ENCODE assay signal across 2 cellular contexts in the genomic region with DNA sequence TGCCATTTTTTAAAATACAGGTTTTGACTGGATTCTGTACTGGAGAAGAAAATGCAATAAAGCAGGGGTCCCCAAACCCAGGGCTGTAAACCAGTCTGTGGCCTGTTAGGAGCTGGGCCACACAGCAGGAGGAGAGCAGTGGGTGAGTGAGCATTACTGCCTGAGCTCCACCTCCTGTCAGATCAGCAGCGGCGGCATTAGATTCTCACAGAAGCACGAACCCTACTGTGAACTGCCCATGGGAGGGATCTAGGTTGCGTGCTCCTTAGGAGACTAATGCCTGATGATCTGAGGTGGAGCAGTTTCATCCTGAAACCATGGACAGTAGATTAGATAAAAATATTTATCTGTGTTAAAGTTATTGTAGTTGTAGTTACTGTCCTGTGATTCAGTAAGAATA.
TF ChIP-seq lines count a peak whose summit lies in the region.

No MANE protein-coding gene starts in this region.

TF ChIP-seq in A549, 52 proteins besides CTCF, POLR2A, EP300 and RAD21:
- TF ChIP-seq PBX3 (IDR thresholded peaks at IDR 0.05) (no peak), HEYL (CRISPR knock-in tag; IDR thresholded peaks at IDR 0.05) (no peak), MYC (IDR thresholded peaks at IDR 0.05; ENCODE audit: borderline replicate concordance, low read length) (no peak), ZNF302 (CRISPR knock-in tag; IDR thresholded peaks at IDR 0.05) (no peak), FOXS1 (CRISPR knock-in tag; IDR thresholded peaks at IDR 0.05) (no peak), HOXB5 (CRISPR knock-in tag; IDR thresholded peaks at IDR 0.05) (no peak), ZSCAN20 (CRISPR knock-in tag; IDR thresholded peaks at IDR 0.05) (no peak), PHF8 (IDR thresholded peaks at IDR 0.05; ENCODE audit: borderline replicate concordance, low read depth) (no peak), KDM5A (IDR thresholded peaks at IDR 0.05) (no peak), GATA3 (IDR thresholded peaks at IDR 0.05; ENCODE audit: borderline replicate concordance) (no peak), POLR2AphosphoS2 (conservative IDR thresholded peaks at IDR 0.05; ENCODE audit: low read length) (no peak), ZFP36 (IDR thresholded peaks at IDR 0.05; ENCODE audit: borderline replicate concordance, partially characterized antibody) (no peak), CHD2 (IDR thresholded peaks at IDR 0.05; ENCODE audit: low read length, partially characterized antibody) (no peak), FOSL2 (IDR thresholded peaks at IDR 0.05) (no peak), FOSL2 (CRISPR knock-in tag; IDR thresholded peaks at IDR 0.05) (no peak)
- TF ChIP-seq, protein P1, sequence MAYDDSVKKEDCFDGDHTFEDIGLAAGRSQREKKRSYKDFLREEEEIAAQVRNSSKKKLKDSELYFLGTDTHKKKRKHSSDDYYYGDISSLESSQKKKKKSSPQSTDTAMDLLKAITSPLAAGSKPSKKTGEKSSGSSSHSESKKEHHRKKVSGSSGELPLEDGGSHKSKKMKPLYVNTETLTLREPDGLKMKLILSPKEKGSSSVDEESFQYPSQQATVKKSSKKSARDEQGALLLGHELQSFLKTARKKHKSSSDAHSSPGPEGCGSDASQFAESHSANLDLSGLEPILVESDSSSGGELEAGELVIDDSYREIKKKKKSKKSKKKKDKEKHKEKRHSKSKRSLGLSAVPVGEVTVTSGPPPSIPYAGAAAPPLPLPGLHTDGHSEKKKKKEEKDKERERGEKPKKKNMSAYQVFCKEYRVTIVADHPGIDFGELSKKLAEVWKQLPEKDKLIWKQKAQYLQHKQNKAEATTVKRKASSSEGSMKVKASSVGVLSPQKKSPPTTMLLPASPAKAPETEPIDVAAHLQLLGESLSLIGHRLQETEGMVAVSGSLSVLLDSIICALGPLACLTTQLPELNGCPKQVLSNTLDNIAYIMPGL (CRISPR knock-in tag; IDR thresholded peaks at IDR 0.05; ENCODE audit: borderline replicate concordance), result no peak
- TF ChIP-seq, protein P2, sequence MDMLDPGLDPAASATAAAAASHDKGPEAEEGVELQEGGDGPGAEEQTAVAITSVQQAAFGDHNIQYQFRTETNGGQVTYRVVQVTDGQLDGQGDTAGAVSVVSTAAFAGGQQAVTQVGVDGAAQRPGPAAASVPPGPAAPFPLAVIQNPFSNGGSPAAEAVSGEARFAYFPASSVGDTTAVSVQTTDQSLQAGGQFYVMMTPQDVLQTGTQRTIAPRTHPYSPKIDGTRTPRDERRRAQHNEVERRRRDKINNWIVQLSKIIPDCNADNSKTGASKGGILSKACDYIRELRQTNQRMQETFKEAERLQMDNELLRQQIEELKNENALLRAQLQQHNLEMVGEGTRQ (IDR thresholded peaks at IDR 0.05), result no peak
- TF ChIP-seq, protein P3, sequence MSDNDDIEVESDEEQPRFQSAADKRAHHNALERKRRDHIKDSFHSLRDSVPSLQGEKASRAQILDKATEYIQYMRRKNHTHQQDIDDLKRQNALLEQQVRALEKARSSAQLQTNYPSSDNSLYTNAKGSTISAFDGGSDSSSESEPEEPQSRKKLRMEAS (IDR thresholded peaks at IDR 0.05), result no peak
TF ChIP-seq in A549: peak in this region for 0.

TF ChIP-seq in IMR-90, 13 proteins besides CTCF, POLR2A, EP300 and RAD21:
- no peak for TF ChIP-seq CHD1 (IDR thresholded peaks at IDR 0.05; ENCODE audit: low read depth, low read length)
- TF ChIP-seq ELK1 (IDR thresholded peaks at IDR 0.05; ENCODE audit: borderline replicate concordance, low read depth, low read length), result no peak
- no peak for TF ChIP-seq MAFK (IDR thresholded peaks at IDR 0.05; ENCODE audit: low read depth, low read length)
- TF ChIP-seq FOS (IDR thresholded peaks at IDR 0.05; ENCODE audit: low read depth, low read length), result no peak
- no peak for TF ChIP-seq RCOR1 (IDR thresholded peaks at IDR 0.05; ENCODE audit: insufficient replicate concordance, low read length)
- no peak for TF ChIP-seq CEBPB (IDR thresholded peaks at IDR 0.05; ENCODE audit: low read depth, low read length)
- no peak for TF ChIP-seq SMC3 (IDR thresholded peaks at IDR 0.05; ENCODE audit: low read depth, low read length)
- no peak for TF ChIP-seq RFX5 (IDR thresholded peaks at IDR 0.05; ENCODE audit: low read depth, low read length)
- TF ChIP-seq NFE2L2 (IDR thresholded peaks at IDR 0.05; ENCODE audit: low read depth, low read length), result no peak
- TF ChIP-seq BHLHE40 (IDR thresholded peaks at IDR 0.05; ENCODE audit: low read depth, low read length), result no peak
- no peak for TF ChIP-seq MAZ (IDR thresholded peaks at IDR 0.05; ENCODE audit: borderline replicate concordance, low read depth, low read length)
- TF ChIP-seq, protein P2 (IDR thresholded peaks at IDR 0.05; ENCODE audit: low read depth, low read length), result no peak
- TF ChIP-seq MXI1 (IDR thresholded peaks at IDR 0.05; ENCODE audit: borderline replicate concordance, low read depth, low read length), result no peak
